9 cellular contexts compared by ENCODE assay signal in the genomic region with DNA sequence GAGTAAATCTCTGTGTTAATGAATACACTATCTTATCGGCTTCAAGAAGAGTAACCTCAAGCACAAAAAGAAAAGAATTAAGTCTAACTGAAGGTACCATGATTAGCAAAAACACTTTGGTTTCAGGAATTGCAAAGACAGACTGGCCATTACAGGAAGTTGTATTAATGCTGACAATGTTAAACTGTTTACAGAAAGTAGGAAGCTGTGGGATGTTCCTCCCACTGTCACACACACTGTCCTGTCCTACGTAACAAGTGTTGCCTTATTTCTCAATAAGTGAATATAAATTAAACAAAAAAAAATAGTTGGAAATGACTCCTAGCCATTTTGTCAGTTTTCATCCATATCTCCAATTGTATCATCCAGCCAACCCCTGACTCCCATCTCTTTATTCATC. TPM values are rescaled to one million over a fixed set of nuclear protein-coding genes. Genes with fewer than 3 reads are reported as not detected.
DNase-seq lines count a peak whose midpoint lies in the region; ATAC-seq and TF ChIP-seq lines count a peak whose summit lies in the region.
"Had no signal": no experiment of that assay in that cellular context is flagged by ENCODE, and none has a peak within 500 bp of the region (broad histone marks: within the 10 kb centered on the region; RNA-seq: fewer than 3 reads in every experiment).

No MANE protein-coding gene starts in this region.

- DNase-seq in CD4-positive, alpha-beta memory T cell = no peak
- DNase-seq in NOMO-1 treated with dmso at 0.1 percent for 144 hours (lab: John Stamatoyannopoulos, UW; ENCODE audit: unreplicated experiment) = peak; percentile 27
- no peak for DNase-seq in effector memory CD8-positive, alpha-beta T cell
- DNase-seq in SW 1271 (lab: John Stamatoyannopoulos, UW) = no peak
- no peak for DNase-seq in T-helper 9 cell
- no peak for DNase-seq in NCI-H1105 treated with DMSO at 0.1 percent for 48 hours (lab: John Stamatoyannopoulos, UW)
- no peak for DNase-seq in EL
- DNase-seq: NCI-H82 had no signal

- no peaks in the 10 kb centered on the region for H3K27me3 ChIP-seq in CD4-positive, alpha-beta memory T cell (ENCODE audit: insufficient read depth, low read length)
- H3K27me3 ChIP-seq in neutrophil = no peaks in the 10 kb centered on the region

- peaks cover 96% of the 10 kb centered on the region for H3K4me1 ChIP-seq in CD4-positive, alpha-beta memory T cell (ENCODE audit: insufficient read depth, low read length)
- H3K4me1 ChIP-seq in neutrophil (ENCODE audit: control insufficient read depth in 1 of 2, insufficient read depth in 1 of 2, low read depth in 1 of 2, low read length in 1 of 2) = peaks cover 29 to 40% of the 10 kb centered on the region in 2 experiments

- peak overlapping the region in 7 of 8 donors; percentile 26 to 70 (median 63) for H3K4me3 Mint-ChIP-seq in CD4-positive, alpha-beta memory T cell
- H3K4me3 Mint-ChIP-seq in effector memory CD8-positive, alpha-beta T cell = peak overlapping the region; percentile 53 to 60

- CTCF ChIA-PET in CD4-positive, alpha-beta memory T cell (lab: Charles Lee; ENCODE audit: partially characterized antibody) = interaction anchor here (0.6 to 1.7 kb wide), 5 partner anchors 8 to 52 kb away, joined by 3 to 5 read pairs (median 3); a partner anchor contains a TSS

- POLR2A ChIA-PET in CD4-positive, alpha-beta memory T cell (lab: Charles Lee; ENCODE audit: partially characterized antibody) = interaction anchor here (0.9 to 2.7 kb wide), 9 partner anchors 9 to 128 kb away, joined by 3 to 19 read pairs (median 6); a partner anchor contains a TSS

- intact Hi-C loops in CD4-positive, alpha-beta memory T cell (cut with micrococcal nuclease) = loop anchor here (1.0 kb wide), 1 partner anchor 9 kb away; no protein-coding TSS in a partner anchor

- peak overlapping the region; percentile 47 for H3K27ac ChIP-seq in CD4-positive, alpha-beta memory T cell (ENCODE audit: low read depth, low read length)
- H3K27ac ChIP-seq in neutrophil = peak overlapping the region; percentile 96

- peaks cover 59 to 94% (median 77%) of the 10 kb centered on the region in 4 donors for H3K4me1 Mint-ChIP-seq in CD4-positive, alpha-beta memory T cell
- peaks cover 46 to 85% of the 10 kb centered on the region in 2 donors for H3K4me1 Mint-ChIP-seq in effector memory CD8-positive, alpha-beta T cell (ENCODE audit: low read depth in 2 of 2)

- H3K9me3 Mint-ChIP-seq in CD4-positive, alpha-beta memory T cell = peaks cover 0 to 2% (median 0%) of the 10 kb centered on the region in 8 donors
- H3K9me3 Mint-ChIP-seq in effector memory CD8-positive, alpha-beta T cell = no peaks in the 10 kb centered on the region

- H3K27ac Mint-ChIP-seq in CD4-positive, alpha-beta memory T cell = peak overlapping the region; percentile 2 to 83 (median 38)
- peak overlapping the region; percentile 38 to 92 for H3K27ac Mint-ChIP-seq in effector memory CD8-positive, alpha-beta T cell

- H3K9me3 ChIP-seq in CD4-positive, alpha-beta memory T cell (ENCODE audit: control insufficient read depth in 1 of 2, low read length in 2 of 2) = no peaks in the 10 kb centered on the region
- H3K9me3 ChIP-seq in neutrophil = no peaks in the 10 kb centered on the region

- H3K27me3 Mint-ChIP-seq in CD4-positive, alpha-beta memory T cell = no peaks in the 10 kb centered on the region
- H3K27me3 Mint-ChIP-seq in effector memory CD8-positive, alpha-beta T cell = no peaks in the 10 kb centered on the region

- peak; percentile 47 for ATAC-seq in effector memory CD8-positive, alpha-beta T cell (replicated peaks)

- TF ChIP-seq CTCF in neutrophil (IDR thresholded peaks at IDR 0.05) = no peak

- H3K4me3 ChIP-seq in CD4-positive, alpha-beta memory T cell (ENCODE audit: low read length in 2 of 2) = no peak overlapping the region
- H3K4me3 ChIP-seq in neutrophil (ENCODE audit: low read depth in 1 of 2, low read length in 1 of 2) = peak overlapping the region; percentile 41 to 48

- peaks cover 18% of the 10 kb centered on the region for H3K36me3 ChIP-seq in CD4-positive, alpha-beta memory T cell (ENCODE audit: insufficient read depth, low read length)
- H3K36me3 ChIP-seq in neutrophil = peaks cover 52% of the 10 kb centered on the region

- H3K36me3 Mint-ChIP-seq in CD4-positive, alpha-beta memory T cell = peaks cover 45 to 73% of the 10 kb centered on the region in 2 donors
- peaks cover 69% of the 10 kb centered on the region for H3K36me3 Mint-ChIP-seq in effector memory CD8-positive, alpha-beta T cell (ENCODE audit: insufficient read depth)

RNA-seq across cellular contexts. Expression of a gene that starts 8.6 kb away (rescaled TPM):
- total RNA-seq in CD4-positive, alpha-beta memory T cell = 100 to 1,000 TPM; 102 to 107 TPM
- 10 to 100 TPM; 47.9 to 54.8 TPM for polyA plus RNA-seq in CD4-positive, alpha-beta memory T cell

Comparison
In these comparisons a context has a peak if more than half of its experiments do, and no peak if none do; other contexts are left out.
1. H3K4me3 ChIP-seq: peak in neutrophil (2 of 2); none in CD4-positive, alpha-beta memory T cell (0 of 2).